9 cellular contexts compared by ENCODE assay signal in the genomic region with DNA sequence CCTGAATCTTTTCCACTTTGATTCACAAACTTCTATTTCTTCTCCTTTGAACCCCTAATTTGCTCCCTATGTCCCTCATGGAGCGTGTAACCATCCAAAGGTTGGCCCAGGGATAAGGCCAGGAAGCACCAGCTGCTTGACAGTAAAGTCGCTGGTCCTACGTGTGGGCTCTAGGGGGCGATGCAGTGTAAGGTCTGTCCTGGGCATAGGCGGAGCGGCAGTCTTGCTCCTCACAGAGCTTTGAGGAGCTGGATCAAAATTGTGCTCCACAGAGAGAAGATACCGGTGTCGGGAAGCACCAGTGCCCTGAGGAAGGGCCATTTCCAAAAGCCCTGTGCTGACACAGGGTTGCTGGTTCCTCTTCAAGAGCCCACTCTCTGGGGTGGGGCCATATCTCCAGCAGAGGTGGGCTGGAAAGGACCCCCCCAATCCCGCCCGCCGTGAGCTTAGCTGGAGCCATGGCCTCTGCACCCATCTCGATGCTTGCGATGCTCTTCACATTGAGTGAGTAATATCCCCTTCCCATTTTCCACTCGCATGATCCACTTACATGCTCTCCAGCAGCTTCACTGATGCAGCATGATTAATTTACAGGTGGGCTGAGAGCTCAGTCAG.
DNase-seq lines count a peak whose midpoint lies in the region; ATAC-seq lines count a peak whose summit lies in the region.
"Had no signal": no experiment of that assay in that cellular context is flagged by ENCODE, and none has a peak within 500 bp of the region (broad histone marks: within the 10 kb centered on the region; RNA-seq: fewer than 3 reads in every experiment).

No MANE protein-coding gene starts in this region.

- DNase-seq in NCI-H2081 (lab: John Stamatoyannopoulos, UW), result peak; percentile 2 to 5
- no peak for DNase-seq in NCI-H2081 treated with DMSO at 0.1 percent for 48 hours (lab: John Stamatoyannopoulos, UW)
- peak; percentile 46 for DNase-seq in NT2/D1 (ENCODE audit: low read depth, low spot score)
- peak; percentile 30 for DNase-seq in amniotic epithelial cell (ENCODE audit: low read depth)
- DNase-seq in pons (ENCODE audit: low spot score), result peak; percentile 11
- no peak for DNase-seq in NCI-H510A treated with DMSO at 0.1 percent for 48 hours (lab: John Stamatoyannopoulos, UW)
- no peak for DNase-seq in HPDE6-E6E7 (ENCODE audit: extremely low spot score)
- DNase-seq: natural killer cell had no signal

- no peak overlapping the region for H3K9ac ChIP-seq in NT2/D1 (ENCODE audit: insufficient read length, low read depth)

- no peaks in the 10 kb centered on the region for H3K27me3 ChIP-seq in NT2/D1 (ENCODE audit: insufficient read depth, insufficient read length)

- no peak overlapping the region for H3K4me3 ChIP-seq in NT2/D1 (ENCODE audit: insufficient read length, low read depth)

- no peaks in the 10 kb centered on the region for H3K9me3 ChIP-seq in NT2/D1 (ENCODE audit: insufficient read depth, low read length)

- H3K36me3 ChIP-seq in NT2/D1 (ENCODE audit: insufficient read depth, insufficient read length, low read length), result no peaks in the 10 kb centered on the region

- no peak for ATAC-seq in HG03025 (IDR thresholded peaks at IDR 0.05; ENCODE audit: low FRiP score, unreplicated experiment)

- no peaks in the 10 kb centered on the region for H3K4me1 ChIP-seq in NT2/D1 (ENCODE audit: insufficient read depth, insufficient read length)

Comparison
In these comparisons a context has a peak if more than half of its experiments do, and no peak if none do; other contexts are left out.
1. DNase-seq: peak in NCI-H2081 (2 of 2), NT2/D1 (single experiment), amniotic epithelial cell (single experiment) and pons (single experiment); none in NCI-H2081 treated with DMSO at 0.1 percent for 48 hours (single experiment), NCI-H510A treated with DMSO at 0.1 percent for 48 hours (single experiment) and HPDE6-E6E7 (single experiment).